14 cellular contexts compared by ENCODE assay signal in genomic region chr13:74015137-74015536, GRCh38.
DNase-seq lines count a peak whose midpoint lies in the region; ATAC-seq and TF ChIP-seq lines count a peak whose summit lies in the region.
"Had no signal": no experiment of that assay in that cellular context is flagged by ENCODE, and none has a peak within 500 bp of the region (broad histone marks: within the 10 kb centered on the region; RNA-seq: fewer than 3 reads in every experiment).

No MANE protein-coding gene starts in this region.

- intact Hi-C loops in lower lobe of right lung (cut with DNase I) = no loop called here

- ATAC-seq in GM18867 (IDR thresholded peaks at IDR 0.05; ENCODE audit: unreplicated experiment) = peak; percentile 71
- peak; percentile 60 for ATAC-seq in HG03175 (IDR thresholded peaks at IDR 0.05; ENCODE audit: unreplicated experiment)
- peak; percentile 49 for ATAC-seq in activated CD8-positive, alpha-beta T cell treated with anti-CD3 and anti-CD28 coated beads, Interleukin-2, amount 10 ng/mL, durations not matched to agents 7 days and 5 days
- no peak for ATAC-seq in GM21515 (IDR thresholded peaks at IDR 0.05; ENCODE audit: unreplicated experiment)
- no peak for ATAC-seq in HG03108 (IDR thresholded peaks at IDR 0.05; ENCODE audit: unreplicated experiment)
- no peak for ATAC-seq in lower lobe of right lung
- ATAC-seq: K562 had no signal

- H3K27me3 Mint-ChIP-seq in activated CD8-positive, alpha-beta T cell treated with anti-CD3 and anti-CD28 coated beads, Interleukin-2, amount 10 ng/mL, durations not matched to agents 7 days and 5 days (ENCODE audit: low read depth) = no peaks in the 10 kb centered on the region

- H3K4me1 Mint-ChIP-seq in activated CD8-positive, alpha-beta T cell treated with anti-CD3 and anti-CD28 coated beads, Interleukin-2, amount 10 ng/mL, durations not matched to agents 7 days and 5 days (ENCODE audit: low read depth) = no peaks in the 10 kb centered on the region

- H3K36me3 Mint-ChIP-seq in activated CD8-positive, alpha-beta T cell treated with anti-CD3 and anti-CD28 coated beads, Interleukin-2, amount 10 ng/mL, durations not matched to agents 7 days and 5 days (ENCODE audit: low read depth) = peaks cover under 1% of the 10 kb centered on the region

- H3K79me2 ChIP-seq in osteoblast (ENCODE audit: insufficient read depth, low read length) = peaks cover 95% of the 10 kb centered on the region

- peaks cover 11% of the 10 kb centered on the region for H4K20me1 ChIP-seq in osteoblast (ENCODE audit: insufficient read depth, low read length)

- no peak overlapping the region for H3K4me2 ChIP-seq in osteoblast (ENCODE audit: insufficient read depth, low read length)

- CTCF ChIA-PET in activated CD8-positive, alpha-beta T cell treated with anti-CD3 and anti-CD28 coated beads, Interleukin-2, amount 10 ng/mL, durations not matched to agents 7 days and 5 days (lab: Charles Lee) = no interaction called here

- POLR2A ChIA-PET in activated CD8-positive, alpha-beta T cell treated with anti-CD3 and anti-CD28 coated beads, Interleukin-2, amount 10 ng/mL, durations not matched to agents 7 days and 5 days (lab: Charles Lee) = no interaction called here

- no peak overlapping the region for H3K4me3 Mint-ChIP-seq in activated CD8-positive, alpha-beta T cell treated with anti-CD3 and anti-CD28 coated beads, Interleukin-2, amount 10 ng/mL, durations not matched to agents 7 days and 5 days

- H3K36me3 ChIP-seq in osteoblast (ENCODE audit: insufficient read depth, low read length) (peaks cover 3% of the 10 kb centered on the region), lower lobe of right lung (no peaks in the 10 kb centered on the region)
- H3K36me3 ChIP-seq: tibial nerve had no signal

- peak; percentile 39 for TF ChIP-seq CTCF in osteoblast (IDR thresholded peaks at IDR 0.05; ENCODE audit: extremely low read depth, low read depth, low read length)
- TF ChIP-seq CTCF in lower lobe of right lung (IDR thresholded peaks at IDR 0.05) = no peak

- H3K9me3 ChIP-seq in osteoblast (ENCODE audit: low read depth, low read length) (no peaks in the 10 kb centered on the region), lower lobe of right lung (no peaks in the 10 kb centered on the region)
- H3K9me3 ChIP-seq: tibial nerve had no signal

- H3K27ac ChIP-seq in osteoblast (ENCODE audit: low read depth, low read length) = no peak overlapping the region
- H3K27ac ChIP-seq in lower lobe of right lung = no peak overlapping the region
- H3K27ac ChIP-seq: tibial nerve had no signal

- H2AFZ ChIP-seq in osteoblast (ENCODE audit: low read length) = no peak overlapping the region

- H3K4me1 ChIP-seq in osteoblast (ENCODE audit: insufficient read depth, low read length) = no peaks in the 10 kb centered on the region
- H3K4me1 ChIP-seq in lower lobe of right lung = no peaks in the 10 kb centered on the region
- H3K4me1 ChIP-seq: tibial nerve had no signal

- H3K27ac Mint-ChIP-seq in activated CD8-positive, alpha-beta T cell treated with anti-CD3 and anti-CD28 coated beads, Interleukin-2, amount 10 ng/mL, durations not matched to agents 7 days and 5 days = no peak overlapping the region

- H3K27me3 ChIP-seq in osteoblast (ENCODE audit: insufficient read depth, low read length) (no peaks in the 10 kb centered on the region), lower lobe of right lung (ENCODE audit: low read depth) (no peaks in the 10 kb centered on the region)
- H3K27me3 ChIP-seq: tibial nerve had no signal

- H3K9me3 Mint-ChIP-seq in activated CD8-positive, alpha-beta T cell treated with anti-CD3 and anti-CD28 coated beads, Interleukin-2, amount 10 ng/mL, durations not matched to agents 7 days and 5 days (ENCODE audit: insufficient read depth) = peaks cover 7% of the 10 kb centered on the region

- H3K4me3 ChIP-seq in osteoblast (ENCODE audit: insufficient read depth, low read length) = no peak overlapping the region
- H3K4me3 ChIP-seq in lower lobe of right lung = no peak overlapping the region
- H3K4me3 ChIP-seq: K562, tibial nerve had no signal

- DNase-seq in activated CD8-positive, alpha-beta T cell treated with anti-CD3 and anti-CD28 coated beads, Interleukin-2, amount 10 ng/mL, durations not matched to agents 7 days and 5 days = no peak
- DNase-seq in osteoblast (ENCODE audit: insufficient read length, low spot score, missing footprints) (no peak), NCI-H1092 (lab: John Stamatoyannopoulos, UW) (no peak), lower lobe of right lung (no peak)
- DNase-seq: activated CD4-positive, alpha-beta T cell treated with anti-CD3 and anti-CD28 coated beads for 1 hour; amniotic stem cell; foreskin melanocyte; NCI-H774 had no signal

Comparison
In these comparisons a context has a peak if more than half of its experiments do, and no peak if none do; other contexts are left out.
1. ATAC-seq: peak in GM18867 (single experiment), HG03175 (single experiment) and activated CD8-positive, alpha-beta T cell treated with anti-CD3 and anti-CD28 coated beads, Interleukin-2, amount 10 ng/mL, durations not matched to agents 7 days and 5 days (single experiment); none in GM21515 (single experiment), HG03108 (single experiment) and lower lobe of right lung (0 of 2).